ENCODE assay signal across 8 cellular contexts in the genomic region with DNA sequence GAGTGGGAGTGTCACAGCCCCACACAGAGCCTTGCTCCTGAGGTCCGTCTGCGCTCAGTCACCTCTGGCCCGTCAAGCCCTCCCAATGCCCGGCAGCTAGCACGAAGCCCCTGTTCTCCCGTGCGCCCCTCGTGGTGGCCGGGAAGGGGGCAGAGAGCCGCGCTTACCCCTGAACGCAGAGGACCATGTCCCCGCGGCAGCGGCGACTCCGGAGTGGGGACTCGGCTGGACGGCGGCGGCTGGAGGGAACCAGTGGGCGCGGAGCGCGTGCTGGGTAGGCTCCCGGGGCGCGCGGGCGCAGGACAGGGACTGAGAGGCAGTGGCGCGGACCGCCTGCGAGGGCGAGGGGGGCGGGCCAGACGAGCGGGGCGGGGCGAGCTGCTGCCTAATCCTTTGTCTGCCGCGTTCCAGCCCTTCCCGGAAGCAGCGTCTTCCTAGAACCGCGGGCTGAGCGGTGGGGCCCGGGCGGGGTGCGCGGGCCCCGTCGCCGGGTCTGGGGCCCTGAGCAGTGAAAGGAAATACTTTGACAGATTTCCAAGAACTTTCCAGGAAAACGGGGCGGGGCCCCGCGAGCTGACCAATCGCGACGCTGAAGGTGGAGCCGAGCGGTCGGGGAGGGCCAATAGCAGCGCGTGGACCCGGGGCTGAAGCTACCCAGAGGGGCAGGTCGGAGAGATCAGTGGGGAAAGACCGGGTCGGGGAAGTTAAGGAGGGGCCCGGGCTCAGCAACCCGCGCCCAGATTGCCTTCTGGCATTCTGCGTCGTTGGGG. TPM values are rescaled to one million over a fixed set of nuclear protein-coding genes. Genes with fewer than 3 reads are reported as not detected.
DNase-seq lines count a peak whose midpoint lies in the region; ATAC-seq, FAIRE-seq and TF ChIP-seq lines count a peak whose summit lies in the region.

TSS of gene CISH (minus strand) at position 311 of the 770 bp plus-strand sequence. CDS start at position 187, 124 bp downstream.

- 0 to 1% (median 1%) methylated on average over 61 to 74 of the region's 75 CpGs for WGBS in adipose tissue, 3 donors
- under 1% methylated on average over 62 of the region's 75 CpGs for WGBS in prostate gland

- TF ChIP-seq POLR2A in prostate gland (IDR thresholded peaks at IDR 0.05): peak; percentile 92

- H3K4me3 ChIP-seq in GM12875 (ENCODE audit: low read depth, low read length) (peak within 1 kb of the TSS; percentile 66), prostate gland (peak within 1 kb of the TSS; percentile 52 to 62)

- H3K9me3 ChIP-seq in prostate gland: no peaks in the 10 kb centered on the region

- H3K27me3 ChIP-seq in prostate gland (replicated peaks; ENCODE audit: insufficient read depth): no peaks in the 10 kb centered on the region

- H3K4me1 ChIP-seq in prostate gland (replicated peaks): peaks cover 2% of the 10 kb centered on the region

- peak; percentile 13 for FAIRE-seq in urothelium cell line (lab: Jason Lieb, UNC)

- peak; percentile 63 for ATAC-seq in HG02623 (IDR thresholded peaks at IDR 0.05; ENCODE audit: unreplicated experiment)
- peak; percentile 80 to 86 for ATAC-seq in left cardiac atrium

- H3K27ac ChIP-seq in adipose tissue (ENCODE audit: low read depth, low read length) (no peak within 1 kb of the TSS), prostate gland (peak within 1 kb of the TSS; percentile 71 to 78)

- H3K36me3 ChIP-seq in prostate gland: no peaks in the 10 kb centered on the region

- intact Hi-C loops in left cardiac atrium (cut with DNase I): loop anchor here (5.0 to 10.0 kb wide), 2 partner anchors 264 to 773 kb away; partner anchors contain the start of genes MANF (in 1 of the 2) and ZMYND10 (in 1 of the 2)
- intact Hi-C loops in prostate gland (cut with DNase I): loop anchor here (5.0 to 10.0 kb wide), 2 partner anchors 254 to 1063 kb away; partner anchors contain the start of genes TEX264 and TMEM115

- TF ChIP-seq CTCF in GM12875 (IDR thresholded peaks at IDR 0.05; ENCODE audit: borderline replicate concordance, insufficient read depth, low read depth, low read length): peak; percentile 74
- TF ChIP-seq CTCF in prostate gland (IDR thresholded peaks at IDR 0.05): peak in 1 of 4 experiments; percentile 39

- DNase-seq in NCI-H1092 treated with DMSO at 0.1 percent for 48 hours (lab: John Stamatoyannopoulos, UW) (peak; percentile 83), T-helper 1 cell (peak; percentile 87 to 100 (median 91)), left cardiac atrium (peak; percentile 97), prostate gland (ENCODE audit: low spot score) (peak; percentile 91), urothelium cell line (ENCODE audit: low spot score) (peak; percentile 92)

RNA-seq across cellular contexts. Expression of gene CISH, which starts in this region (rescaled TPM):
- 10 to 100 TPM; 12.9 to 36.2 (median 16.2) TPM for polyA plus RNA-seq in adipose tissue
- total RNA-seq in left cardiac atrium: 10 to 100 TPM in 1 of 2 donors, 1 to 10 TPM in 1; 10.0 to 41.9 TPM
- total RNA-seq in prostate gland: 1 to 10 TPM; 5.1 to 7.6 TPM
